In the genomic region with DNA sequence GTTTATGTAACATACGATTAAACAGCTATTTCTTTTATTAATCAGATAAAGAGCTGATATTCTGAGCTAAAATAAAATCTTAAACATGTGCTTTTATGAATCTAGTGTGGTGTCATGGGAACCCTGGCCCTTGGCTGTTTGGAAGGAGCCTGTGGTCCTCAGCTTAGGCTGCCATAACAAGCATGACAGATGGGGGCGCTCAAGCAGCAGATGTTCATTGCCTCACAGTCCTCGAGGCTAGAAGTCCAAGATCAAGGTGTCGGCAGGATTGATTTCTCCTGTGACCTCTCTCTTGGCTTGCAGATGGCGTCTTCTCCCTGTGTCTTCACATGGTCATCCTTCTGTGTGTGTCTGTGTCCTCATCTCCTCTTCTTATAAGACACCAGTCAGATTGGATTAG, we compare ENCODE assay signal across 12 cellular contexts.
DNase-seq lines count a peak whose midpoint lies in the region; ATAC-seq and TF ChIP-seq lines count a peak whose summit lies in the region.
"Had no signal": no experiment of that assay in that cellular context is flagged by ENCODE, and none has a peak within 500 bp of the region (broad histone marks: within the 10 kb centered on the region; RNA-seq: fewer than 3 reads in every experiment).

No MANE protein-coding gene starts in this region.

- no peak overlapping the region for H3K27ac ChIP-seq in osteoblast (ENCODE audit: low read depth, low read length)
- H3K27ac ChIP-seq: suprapubic skin had no signal

- H3K9me3 ChIP-seq in osteoblast (ENCODE audit: low read depth, low read length) = no peaks in the 10 kb centered on the region
- H3K9me3 ChIP-seq: suprapubic skin had no signal

- TF ChIP-seq CTCF in astrocyte of the spinal cord (IDR thresholded peaks at IDR 0.05; ENCODE audit: low read depth, low read length) (peak; percentile 21), osteoblast (IDR thresholded peaks at IDR 0.05; ENCODE audit: extremely low read depth, low read depth, low read length) (peak; percentile 9)

- H2AFZ ChIP-seq in osteoblast (ENCODE audit: low read length) = no peak overlapping the region

- peak; percentile 33 to 46 for DNase-seq in activated T-cell treated with anti-CD3 and anti-CD28 coated beads, Interleukin-2, amount 50 U/mL, for 48 hours
- DNase-seq in activated T-cell treated with anti-CD3 and anti-CD28 coated beads, Interleukin-2, amount 50 U/mL, for 24 hours = no peak
- DNase-seq in astrocyte of the spinal cord (ENCODE audit: low read depth, low spot score) = no peak
- no peak for DNase-seq in osteoblast (ENCODE audit: insufficient read length, low spot score, missing footprints)
- DNase-seq in left cardiac atrium = no peak
- DNase-seq: CD4-positive, CD25-positive, alpha-beta regulatory T cell; cerebellar nuclear complex; SW 1271 had no signal

- no peaks in the 10 kb centered on the region for H3K79me2 ChIP-seq in osteoblast (ENCODE audit: insufficient read depth, low read length)

- H3K27me3 Mint-ChIP-seq in activated T-cell treated with anti-CD3 and anti-CD28 coated beads, Interleukin-2, amount 50 U/mL, for 24 hours = peaks cover 58% of the 10 kb centered on the region

- H3K36me3 Mint-ChIP-seq in activated T-cell treated with anti-CD3 and anti-CD28 coated beads, Interleukin-2, amount 50 U/mL, for 24 hours (ENCODE audit: low read depth) = no peaks in the 10 kb centered on the region
- H3K36me3 Mint-ChIP-seq: CD4-positive, CD25-positive, alpha-beta regulatory T cell had no signal

- H3K4me2 ChIP-seq in osteoblast (ENCODE audit: insufficient read depth, low read length) = no peak overlapping the region

- H3K27ac Mint-ChIP-seq in activated T-cell treated with anti-CD3 and anti-CD28 coated beads, Interleukin-2, amount 50 U/mL, for 24 hours = no peak overlapping the region
- H3K27ac Mint-ChIP-seq: CD4-positive, CD25-positive, alpha-beta regulatory T cell had no signal

- ATAC-seq in HG03521 (IDR thresholded peaks at IDR 0.05; ENCODE audit: unreplicated experiment) (no peak), HG03108 (IDR thresholded peaks at IDR 0.05; ENCODE audit: unreplicated experiment) (no peak), left cardiac atrium (no peak)

- H3K4me3 ChIP-seq in astrocyte of the spinal cord (ENCODE audit: low read depth, low read length) (no peak overlapping the region), osteoblast (ENCODE audit: insufficient read depth, low read length) (no peak overlapping the region)
- H3K4me3 ChIP-seq: suprapubic skin had no signal

- H3K4me3 Mint-ChIP-seq in activated T-cell treated with anti-CD3 and anti-CD28 coated beads, Interleukin-2, amount 50 U/mL, for 24 hours = no peak overlapping the region
- H3K4me3 Mint-ChIP-seq: CD4-positive, CD25-positive, alpha-beta regulatory T cell had no signal

- no peak for TF ChIP-seq EP300 in Ishikawa (IDR thresholded peaks at IDR 0.05; ENCODE audit: borderline replicate concordance)

- TF ChIP-seq RAD21 in Ishikawa (IDR thresholded peaks at IDR 0.05; ENCODE audit: low read depth) = peak; percentile 33; the same call in 1 of the 2 replicates

- H3K9me3 Mint-ChIP-seq in activated T-cell treated with anti-CD3 and anti-CD28 coated beads, Interleukin-2, amount 50 U/mL, for 24 hours = peaks cover 11% of the 10 kb centered on the region

- no peaks in the 10 kb centered on the region for H3K4me1 ChIP-seq in osteoblast (ENCODE audit: insufficient read depth, low read length)
- H3K4me1 ChIP-seq: suprapubic skin had no signal

- intact Hi-C loops in left cardiac atrium (cut with DNase I) = no loop called here

- no peaks in the 10 kb centered on the region for H4K20me1 ChIP-seq in osteoblast (ENCODE audit: insufficient read depth, low read length)

- H3K4me1 Mint-ChIP-seq in activated T-cell treated with anti-CD3 and anti-CD28 coated beads, Interleukin-2, amount 50 U/mL, for 24 hours (ENCODE audit: low read depth) = no peaks in the 10 kb centered on the region
- H3K4me1 Mint-ChIP-seq: CD4-positive, CD25-positive, alpha-beta regulatory T cell had no signal

- H3K27me3 ChIP-seq in osteoblast (ENCODE audit: insufficient read depth, low read length) = no peaks in the 10 kb centered on the region
- H3K27me3 ChIP-seq: suprapubic skin had no signal

- in situ Hi-C loops in astrocyte of the spinal cord (cut with HindIII; ENCODE audit: low sequenced_read_pairs) = no loop called here

- no peaks in the 10 kb centered on the region for H3K36me3 ChIP-seq in osteoblast (ENCODE audit: insufficient read depth, low read length)
- H3K36me3 ChIP-seq: suprapubic skin had no signal

TF ChIP-seq in Ishikawa, 13 proteins besides CTCF, POLR2A, EP300 and RAD21:
- no peak for TF ChIP-seq REST (IDR thresholded peaks at IDR 0.05; ENCODE audit: low read depth)
- no peak for TF ChIP-seq ZBTB7A (IDR thresholded peaks at IDR 0.05; ENCODE audit: low read depth)
- TF ChIP-seq NFIC (IDR thresholded peaks at IDR 0.05) = no peak
- TF ChIP-seq, protein P1, sequence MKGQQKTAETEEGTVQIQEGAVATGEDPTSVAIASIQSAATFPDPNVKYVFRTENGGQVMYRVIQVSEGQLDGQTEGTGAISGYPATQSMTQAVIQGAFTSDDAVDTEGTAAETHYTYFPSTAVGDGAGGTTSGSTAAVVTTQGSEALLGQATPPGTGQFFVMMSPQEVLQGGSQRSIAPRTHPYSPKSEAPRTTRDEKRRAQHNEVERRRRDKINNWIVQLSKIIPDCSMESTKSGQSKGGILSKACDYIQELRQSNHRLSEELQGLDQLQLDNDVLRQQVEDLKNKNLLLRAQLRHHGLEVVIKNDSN (IDR thresholded peaks at IDR 0.05) = no peak
- no peak for TF ChIP-seq FOXM1 (IDR thresholded peaks at IDR 0.05; ENCODE audit: borderline replicate concordance, low read depth)
- no peak for TF ChIP-seq CEBPB (IDR thresholded peaks at IDR 0.05)
TF ChIP-seq in Ishikawa: peak in this region for 0.

Comparison
In these comparisons a context has a peak if more than half of its experiments do, and no peak if none do; other contexts are left out.
1. DNase-seq: peak in activated T-cell treated with anti-CD3 and anti-CD28 coated beads, Interleukin-2, amount 50 U/mL, for 48 hours (2 of 2); none in activated T-cell treated with anti-CD3 and anti-CD28 coated beads, Interleukin-2, amount 50 U/mL, for 24 hours (single experiment), astrocyte of the spinal cord (single experiment), osteoblast (single experiment) and left cardiac atrium (single experiment).